In genomic region chr1:196584703-196585102, GRCh38 we compare ENCODE assay signal across 2 cellular contexts.
TF ChIP-seq lines count a peak whose summit lies in the region.

No MANE protein-coding gene starts in this region.

TF ChIP-seq in liver, 16 proteins besides CTCF, POLR2A, EP300 and RAD21 (continued from another document):
- TF ChIP-seq MAX (IDR thresholded peaks at IDR 0.05), result peak; percentile 31
- TF ChIP-seq RXRA (IDR thresholded peaks at IDR 0.05), result peak in 1 of 2 donors; percentile 15
- peak; percentile 15 for TF ChIP-seq HNF4G (IDR thresholded peaks at IDR 0.05)

TF ChIP-seq in HepG2, 621 proteins besides CTCF, POLR2A, EP300 and RAD21 (continued from another document):
- TF ChIP-seq, protein P1, sequence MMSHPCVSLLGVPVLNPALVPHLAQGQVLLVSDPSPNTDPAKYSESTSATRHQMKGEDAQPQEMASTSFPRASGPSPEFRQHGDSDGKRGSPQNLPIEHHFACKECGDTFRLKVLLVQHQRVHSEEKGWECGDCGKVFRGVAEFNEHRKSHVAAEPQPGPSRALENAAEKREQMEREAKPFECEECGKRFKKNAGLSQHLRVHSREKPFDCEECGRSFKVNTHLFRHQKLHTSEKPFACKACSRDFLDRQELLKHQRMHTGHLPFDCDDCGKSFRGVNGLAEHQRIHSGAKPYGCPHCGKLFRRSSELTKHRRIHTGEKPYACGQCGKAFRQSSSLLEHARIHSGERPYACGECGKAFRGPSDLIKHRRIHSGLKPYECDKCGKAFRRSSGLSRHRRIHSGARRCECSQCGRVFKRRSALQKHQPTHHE (CRISPR knock-in tag; IDR thresholded peaks at IDR 0.05; ENCODE audit: borderline replicate concordance), result no peak
- TF ChIP-seq, protein P2, sequence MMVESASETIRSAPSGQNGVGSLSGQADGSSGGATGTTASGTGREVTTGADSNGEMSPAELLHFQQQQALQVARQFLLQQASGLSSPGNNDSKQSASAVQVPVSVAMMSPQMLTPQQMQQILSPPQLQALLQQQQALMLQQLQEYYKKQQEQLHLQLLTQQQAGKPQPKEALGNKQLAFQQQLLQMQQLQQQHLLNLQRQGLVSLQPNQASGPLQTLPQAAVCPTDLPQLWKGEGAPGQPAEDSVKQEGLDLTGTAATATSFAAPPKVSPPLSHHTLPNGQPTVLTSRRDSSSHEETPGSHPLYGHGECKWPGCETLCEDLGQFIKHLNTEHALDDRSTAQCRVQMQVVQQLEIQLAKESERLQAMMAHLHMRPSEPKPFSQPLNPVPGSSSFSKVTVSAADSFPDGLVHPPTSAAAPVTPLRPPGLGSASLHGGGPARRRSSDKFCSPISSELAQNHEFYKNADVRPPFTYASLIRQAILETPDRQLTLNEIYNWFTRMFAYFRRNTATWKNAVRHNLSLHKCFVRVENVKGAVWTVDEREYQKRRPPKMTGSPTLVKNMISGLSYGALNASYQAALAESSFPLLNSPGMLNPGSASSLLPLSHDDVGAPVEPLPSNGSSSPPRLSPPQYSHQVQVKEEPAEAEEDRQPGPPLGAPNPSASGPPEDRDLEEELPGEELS (CRISPR knock-in tag; IDR thresholded peaks at IDR 0.05), result no peak
- TF ChIP-seq ATF6 (CRISPR knock-in tag; conservative IDR thresholded peaks at IDR 0.05) (no peak), MED8 (CRISPR knock-in tag; IDR thresholded peaks at IDR 0.05; ENCODE audit: insufficient replicate concordance) (no peak), HOXD1 (CRISPR knock-in tag; IDR thresholded peaks at IDR 0.05) (no peak), CREB1 (IDR thresholded peaks at IDR 0.05) (no peak), CREB1 (CRISPR knock-in tag; IDR thresholded peaks at IDR 0.05) (no peak), NCOA1 (CRISPR knock-in tag; IDR thresholded peaks at IDR 0.05) (no peak), HNF1B (CRISPR knock-in tag; IDR thresholded peaks at IDR 0.05) (no peak)
